Comparison of ENCODE assay signal across 2 cellular contexts in genomic region chr9:123717581-123717980, GRCh38.
TF ChIP-seq lines count a peak whose summit lies in the region.

No MANE protein-coding gene starts in this region.

TF ChIP-seq in SK-N-SH treated with all-trans-retinoic acid at 6 μM for 48 hours, 23 proteins besides CTCF, POLR2A, EP300 and RAD21 (continued from another document):
- TF ChIP-seq CSRNP3 (CRISPR knock-in tag; IDR thresholded peaks at IDR 0.05) (no peak), ZNF8 (CRISPR knock-in tag; IDR thresholded peaks at IDR 0.05) (no peak), ESRRG (CRISPR knock-in tag; IDR thresholded peaks at IDR 0.05) (no peak), ARNTL (CRISPR knock-in tag; IDR thresholded peaks at IDR 0.05; ENCODE audit: borderline replicate concordance, low read depth) (no peak), TCF4 (CRISPR knock-in tag; IDR thresholded peaks at IDR 0.05; ENCODE audit: borderline replicate concordance) (no peak), PPARA (CRISPR knock-in tag; IDR thresholded peaks at IDR 0.05; ENCODE audit: borderline replicate concordance) (no peak), ZFP30 (CRISPR knock-in tag; IDR thresholded peaks at IDR 0.05) (no peak), ZNF70 (CRISPR knock-in tag; IDR thresholded peaks at IDR 0.05) (no peak), GLIS3 (CRISPR knock-in tag; IDR thresholded peaks at IDR 0.05) (no peak)
- TF ChIP-seq, protein P1, sequence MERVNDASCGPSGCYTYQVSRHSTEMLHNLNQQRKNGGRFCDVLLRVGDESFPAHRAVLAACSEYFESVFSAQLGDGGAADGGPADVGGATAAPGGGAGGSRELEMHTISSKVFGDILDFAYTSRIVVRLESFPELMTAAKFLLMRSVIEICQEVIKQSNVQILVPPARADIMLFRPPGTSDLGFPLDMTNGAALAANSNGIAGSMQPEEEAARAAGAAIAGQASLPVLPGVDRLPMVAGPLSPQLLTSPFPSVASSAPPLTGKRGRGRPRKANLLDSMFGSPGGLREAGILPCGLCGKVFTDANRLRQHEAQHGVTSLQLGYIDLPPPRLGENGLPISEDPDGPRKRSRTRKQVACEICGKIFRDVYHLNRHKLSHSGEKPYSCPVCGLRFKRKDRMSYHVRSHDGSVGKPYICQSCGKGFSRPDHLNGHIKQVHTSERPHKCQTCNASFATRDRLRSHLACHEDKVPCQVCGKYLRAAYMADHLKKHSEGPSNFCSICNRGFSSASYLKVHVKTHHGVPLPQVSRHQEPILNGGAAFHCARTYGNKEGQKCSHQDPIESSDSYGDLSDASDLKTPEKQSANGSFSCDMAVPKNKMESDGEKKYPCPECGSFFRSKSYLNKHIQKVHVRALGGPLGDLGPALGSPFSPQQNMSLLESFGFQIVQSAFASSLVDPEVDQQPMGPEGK (CRISPR knock-in tag; IDR thresholded peaks at IDR 0.05; ENCODE audit: borderline replicate concordance): no peak
TF ChIP-seq in SK-N-SH treated with all-trans-retinoic acid at 6 μM for 48 hours: peak in this region for 0.

TF ChIP-seq in SK-N-SH, 30 proteins besides CTCF, POLR2A, EP300 and RAD21 (continued from another document):
- TF ChIP-seq PBX3 (IDR thresholded peaks at IDR 0.05) (no peak), SIN3A (IDR thresholded peaks at IDR 0.05; ENCODE audit: borderline replicate concordance, low read depth, low read length) (no peak), MEF2A (IDR thresholded peaks at IDR 0.05; ENCODE audit: borderline replicate concordance, low read depth) (no peak)
